Comparison of ENCODE assay signal across 8 cellular contexts in the genomic region with DNA sequence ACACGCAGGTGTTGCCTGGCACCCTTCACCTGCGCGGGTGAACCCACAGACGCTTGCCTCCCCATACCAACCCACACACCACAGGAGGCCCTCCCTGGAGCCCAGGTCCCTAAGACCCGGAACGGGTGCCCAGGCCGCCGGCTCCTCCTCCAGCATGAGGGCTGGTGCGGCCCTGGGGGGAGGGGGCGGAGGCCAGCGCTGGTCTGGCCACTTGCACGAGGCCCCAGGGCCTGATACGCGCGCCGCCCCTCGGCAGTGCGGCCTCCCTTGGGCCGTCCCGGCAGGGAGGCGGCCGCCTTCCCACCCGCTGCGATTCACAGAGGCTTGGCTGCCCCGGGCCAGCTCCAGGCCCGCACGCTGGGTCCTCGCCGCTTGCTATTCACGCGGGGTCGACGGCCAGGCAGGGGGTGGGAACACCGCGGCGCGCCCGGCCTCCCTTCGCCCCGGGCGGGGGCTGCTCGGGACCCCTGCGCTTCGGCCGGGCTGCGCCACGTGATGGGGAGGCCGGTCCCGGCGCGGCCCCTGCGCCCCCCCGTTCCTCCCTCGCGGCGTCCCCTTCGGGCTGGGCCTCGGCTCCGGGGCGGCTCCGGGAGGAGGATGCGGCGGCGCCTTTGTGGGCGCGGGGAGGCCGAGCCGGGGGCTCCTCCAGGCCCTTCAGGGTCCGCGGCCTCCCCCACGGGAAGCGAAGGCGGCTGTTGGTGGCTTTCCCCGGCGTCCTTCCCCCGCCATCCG. TPM values are rescaled to one million over a fixed set of nuclear protein-coding genes. Genes with fewer than 3 reads are reported as not detected.
DNase-seq lines count a peak whose midpoint lies in the region; ATAC-seq and TF ChIP-seq lines count a peak whose summit lies in the region.

No MANE protein-coding gene starts in this region.

- DNase-seq in activated CD8-positive, alpha-beta memory T cell treated with anti-CD3 and anti-CD28 coated beads, Interleukin-2, amount 10 ng/mL, durations not matched to agents 7 days and 5 days, result peak; percentile 56
- DNase-seq in activated CD8-positive, alpha-beta memory T cell treated with anti-CD3 and anti-CD28 coated beads for 24 hours, result no peak
- DNase-seq in T-cell (peak in 4 of 34 experiments; percentile 15 to 40 (median 21)), dorsolateral prefrontal cortex (peak in 2 of 10 donors; percentile 19 to 66), lung microvascular endothelial cell (ENCODE audit: low read depth in 2 of 2) (peak; percentile 74), thoracic aorta (ENCODE audit: low spot score) (no peak), mesenteric fat pad (ENCODE audit: low spot score) (no peak)

- H3K27ac Mint-ChIP-seq in activated CD8-positive, alpha-beta memory T cell treated with anti-CD3 and anti-CD28 coated beads, Interleukin-2, amount 10 ng/mL, durations not matched to agents 7 days and 5 days, result no peak overlapping the region
- H3K27ac Mint-ChIP-seq in T-cell, result no peak overlapping the region

- no peaks in the 10 kb centered on the region for H3K9me3 Mint-ChIP-seq in activated CD8-positive, alpha-beta memory T cell treated with anti-CD3 and anti-CD28 coated beads, Interleukin-2, amount 10 ng/mL, durations not matched to agents 7 days and 5 days (ENCODE audit: low read depth)
- H3K9me3 Mint-ChIP-seq in T-cell, result no peaks in the 10 kb centered on the region

- CTCF ChIA-PET in activated CD8-positive, alpha-beta memory T cell treated with anti-CD3 and anti-CD28 coated beads, Interleukin-2, amount 10 ng/mL, durations not matched to agents 7 days and 5 days (lab: Charles Lee), result interaction anchor here (1.0 to 1.8 kb wide), 3 partner anchors 9 to 59 kb away, joined by 3 to 12 read pairs (median 9); a partner anchor contains a TSS
- CTCF ChIA-PET in T-cell (lab: Charles Lee), result interaction anchor here in 1 of 2 donors (0.7 to 1.0 kb wide), 2 partner anchors 69 to 71 kb away, joined by 3 to 4 read pairs; no protein-coding TSS in a partner anchor

- POLR2A ChIA-PET in T-cell (lab: Charles Lee), result no interaction called here

- intact Hi-C loops in dorsolateral prefrontal cortex (cut with DNase I), result loop anchor here in 1 of 2 donors (5.0 kb wide), 3 partner anchors 35 to 225 kb away; a partner anchor contains a TSS

- H3K27me3 Mint-ChIP-seq in activated CD8-positive, alpha-beta memory T cell treated with anti-CD3 and anti-CD28 coated beads, Interleukin-2, amount 10 ng/mL, durations not matched to agents 7 days and 5 days, result no peaks in the 10 kb centered on the region
- no peaks in the 10 kb centered on the region for H3K27me3 Mint-ChIP-seq in T-cell

- no peaks in the 10 kb centered on the region for H3K9me3 ChIP-seq in thoracic aorta

- TF ChIP-seq CTCF in dorsolateral prefrontal cortex (IDR thresholded peaks at IDR 0.05 in 54 of 56, conservative IDR thresholded peaks at IDR 0.05 in 2 of 56; ENCODE audit: low read depth in 1 of 56, partially characterized antibody in 56 of 56), result no peak
- no peak for TF ChIP-seq CTCF in thoracic aorta (IDR thresholded peaks at IDR 0.05)

- H3K4me3 Mint-ChIP-seq in activated CD8-positive, alpha-beta memory T cell treated with anti-CD3 and anti-CD28 coated beads, Interleukin-2, amount 10 ng/mL, durations not matched to agents 7 days and 5 days, result peak overlapping the region; percentile 69
- peak overlapping the region; percentile 58 to 67 (median 64) for H3K4me3 Mint-ChIP-seq in T-cell

- H3K36me3 Mint-ChIP-seq in activated CD8-positive, alpha-beta memory T cell treated with anti-CD3 and anti-CD28 coated beads, Interleukin-2, amount 10 ng/mL, durations not matched to agents 7 days and 5 days, result peaks cover 5% of the 10 kb centered on the region
- peaks cover 4% of the 10 kb centered on the region for H3K36me3 Mint-ChIP-seq in T-cell

- peaks cover 13% of the 10 kb centered on the region for H3K4me1 Mint-ChIP-seq in activated CD8-positive, alpha-beta memory T cell treated with anti-CD3 and anti-CD28 coated beads, Interleukin-2, amount 10 ng/mL, durations not matched to agents 7 days and 5 days
- H3K4me1 Mint-ChIP-seq in T-cell, result peaks cover 4 to 13% (median 10%) of the 10 kb centered on the region in 3 donors

- H3K4me1 ChIP-seq in thoracic aorta (ENCODE audit: control insufficient read depth in 1 of 2, low read depth in 2 of 2), result peaks cover 19 to 29% of the 10 kb centered on the region in 2 donors

- peak overlapping the region; percentile 59 to 98 (median 86) for H3K4me3 ChIP-seq in dorsolateral prefrontal cortex
- H3K4me3 ChIP-seq in thoracic aorta, result peak overlapping the region; percentile 80

- peak overlapping the region; percentile 61 to 98 (median 95) for H3K27ac ChIP-seq in dorsolateral prefrontal cortex
- peak overlapping the region; percentile 86 to 92 for H3K27ac ChIP-seq in thoracic aorta

- no peaks in the 10 kb centered on the region for H3K27me3 ChIP-seq in dorsolateral prefrontal cortex
- H3K27me3 ChIP-seq in thoracic aorta (replicated peaks; ENCODE audit: insufficient read depth), result no peaks in the 10 kb centered on the region

- peak; percentile 2 for ATAC-seq in activated CD8-positive, alpha-beta memory T cell treated with anti-CD3 and anti-CD28 coated beads, Interleukin-2, amount 10 ng/mL, durations not matched to agents 7 days and 5 days
- ATAC-seq in HG03045 (IDR thresholded peaks at IDR 0.05; ENCODE audit: unreplicated experiment), result peak; percentile 1
- ATAC-seq in T-cell (replicated peaks in 1 of 4), result peak in 2 of 4 experiments; percentile 3 to 4
- no peak for ATAC-seq in thoracic aorta (ENCODE audit: insufficient number of reproducible peaks, low FRiP score, low read depth)

- peaks cover 25% of the 10 kb centered on the region for H3K36me3 ChIP-seq in thoracic aorta

RNA-seq across cellular contexts. Expression of a gene that starts 0.7 kb away (rescaled TPM):
- 100 to 1,000 TPM; 229 to 277 TPM for total RNA-seq in activated CD8-positive, alpha-beta memory T cell treated with anti-CD3 and anti-CD28 coated beads, Interleukin-2, amount 10 ng/mL, durations not matched to agents 7 days and 5 days
- total RNA-seq in T-cell, result 100 to 1,000 TPM in 2 of 5 donors, 10 to 100 TPM in 3; 48.2 to 144 (median 52.5) TPM
- 100 to 1,000 TPM; 137 to 275 (median 201) TPM for total RNA-seq in dorsolateral prefrontal cortex
- 35.1 and 43.4 TPM in 2 replicates for total RNA-seq in lung microvascular endothelial cell
- 10 to 100 TPM; 49.6 to 50.9 TPM for total RNA-seq in thoracic aorta
- 1,109 TPM for total RNA-seq in mesenteric fat pad

RNA-seq across cellular contexts. Expression of a gene that starts 31.7 kb away (rescaled TPM):
- 100 to 1,000 TPM; 134 to 139 TPM for total RNA-seq in activated CD8-positive, alpha-beta memory T cell treated with anti-CD3 and anti-CD28 coated beads, Interleukin-2, amount 10 ng/mL, durations not matched to agents 7 days and 5 days
- total RNA-seq in T-cell, result 100 to 1,000 TPM; 137 to 186 (median 177) TPM
- 10 to 100 TPM; 45.3 to 89.4 (median 63.0) TPM for total RNA-seq in dorsolateral prefrontal cortex
- 30.7 and 35.5 TPM in 2 replicates for total RNA-seq in lung microvascular endothelial cell
- total RNA-seq in thoracic aorta, result 10 to 100 TPM; 77.3 to 88.9 TPM
- 103 TPM for total RNA-seq in mesenteric fat pad

RNA-seq across cellular contexts. Expression of a gene that starts 45.7 kb away (rescaled TPM):
- total RNA-seq in activated CD8-positive, alpha-beta memory T cell treated with anti-CD3 and anti-CD28 coated beads, Interleukin-2, amount 10 ng/mL, durations not matched to agents 7 days and 5 days, result 100 to 1,000 TPM in 1 of 2 experiments, 10 to 100 TPM in 1; 92.4 to 106 TPM
- total RNA-seq in T-cell (100 to 1,000 TPM in 2 of 5 donors, 10 to 100 TPM in 3; 75.3 to 117 (median 98.0) TPM), dorsolateral prefrontal cortex (100 to 1,000 TPM in 61 of 120 experiments, 10 to 100 TPM in 59; 72.9 to 147 (median 100) TPM), lung microvascular endothelial cell (61.9 and 64.1 TPM in 2 replicates), thoracic aorta (10 to 100 TPM; 43.2 to 91.9 TPM), mesenteric fat pad (85.8 TPM)

RNA-seq across cellular contexts. Expression of a gene that starts 45.7 kb away (rescaled TPM):
- total RNA-seq in activated CD8-positive, alpha-beta memory T cell treated with anti-CD3 and anti-CD28 coated beads, Interleukin-2, amount 10 ng/mL, durations not matched to agents 7 days and 5 days, result 10 to 100 TPM; 20.9 to 23.0 TPM
- total RNA-seq in T-cell (10 to 100 TPM; 31.5 to 38.6 (median 35.2) TPM), dorsolateral prefrontal cortex (10 to 100 TPM; 22.3 to 73.4 (median 36.6) TPM), lung microvascular endothelial cell (10.0 and 16.3 TPM in 2 replicates), thoracic aorta (10 to 100 TPM; 39.9 to 45.3 TPM), mesenteric fat pad (46.1 TPM)

RNA-seq across cellular contexts. Expression of a gene that starts 59.9 kb away (rescaled TPM):
- 100 to 1,000 TPM; 120 to 124 TPM for total RNA-seq in activated CD8-positive, alpha-beta memory T cell treated with anti-CD3 and anti-CD28 coated beads, Interleukin-2, amount 10 ng/mL, durations not matched to agents 7 days and 5 days
- total RNA-seq in T-cell, result 100 to 1,000 TPM in 1 of 5 donors, 10 to 100 TPM in 4; 70.4 to 111 (median 96.1) TPM
- 100 to 1,000 TPM in 115 of 120 experiments, 10 to 100 TPM in 5; 80.1 to 213 (median 127) TPM for total RNA-seq in dorsolateral prefrontal cortex
- 35.5 and 37.7 TPM in 2 replicates for total RNA-seq in lung microvascular endothelial cell
- total RNA-seq in thoracic aorta, result 10 to 100 TPM; 33.9 to 87.1 TPM
- total RNA-seq in mesenteric fat pad, result 157 TPM

Comparison
In these comparisons a context has a peak if more than half of its experiments do, and no peak if none do; other contexts are left out.
1. DNase-seq: peak in activated CD8-positive, alpha-beta memory T cell treated with anti-CD3 and anti-CD28 coated beads, Interleukin-2, amount 10 ng/mL, durations not matched to agents 7 days and 5 days (single experiment) and lung microvascular endothelial cell (2 of 2); none in activated CD8-positive, alpha-beta memory T cell treated with anti-CD3 and anti-CD28 coated beads for 24 hours (single experiment), thoracic aorta (single experiment) and mesenteric fat pad (single experiment).